In the genomic region with DNA sequence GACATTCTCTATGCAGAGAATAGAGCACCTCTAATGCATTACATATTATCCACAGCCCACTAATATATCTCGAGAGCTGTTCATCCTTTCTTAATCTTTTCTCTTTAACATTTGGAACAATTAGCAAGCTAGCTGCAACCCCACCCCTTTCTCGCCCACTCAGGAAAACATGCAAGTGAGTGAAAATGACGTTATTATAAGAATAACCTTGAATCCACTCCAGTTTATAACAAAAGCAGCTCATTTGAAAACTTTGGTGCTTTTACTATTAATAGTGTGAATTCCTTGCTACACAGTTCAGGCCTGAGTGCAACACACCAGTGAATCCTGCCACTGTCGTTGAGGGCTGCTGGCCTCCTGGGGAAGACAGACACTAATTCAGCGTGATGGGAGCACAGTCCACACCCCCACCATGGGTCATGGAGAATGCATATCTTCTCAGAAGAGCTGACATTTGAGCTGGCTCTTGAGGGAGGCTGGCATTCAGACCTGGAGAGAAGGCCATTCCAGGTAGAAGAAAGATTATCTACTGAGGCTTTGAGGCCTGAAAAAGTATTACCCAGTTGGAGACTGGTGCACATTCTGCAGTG, we compare ENCODE assay signal across 27 cellular contexts.
DNase-seq lines count a peak whose midpoint lies in the region; ATAC-seq, FAIRE-seq and TF ChIP-seq lines count a peak whose summit lies in the region.
"Had no signal": no experiment of that assay in that cellular context is flagged by ENCODE, and none has a peak within 500 bp of the region (broad histone marks: within the 10 kb centered on the region; RNA-seq: fewer than 3 reads in every experiment).

No MANE protein-coding gene starts in this region.

- no peaks in the 10 kb centered on the region for H3K27me3 Mint-ChIP-seq in chondrocyte (ENCODE audit: low read depth)
- peaks cover 3% of the 10 kb centered on the region for H3K27me3 Mint-ChIP-seq in neural progenitor cell (ENCODE audit: insufficient read depth, low read depth)
- H3K27me3 Mint-ChIP-seq: activated CD4-positive, alpha-beta memory T cell treated with anti-CD3 and anti-CD28 coated beads for 36 hours; activated naive CD8-positive, alpha-beta T cell treated with anti-CD3 and anti-CD28 coated beads for 36 hours; CD4-positive, alpha-beta memory T cell had no signal

- H3K9me2 ChIP-seq in SK-N-SH = no peaks in the 10 kb centered on the region

- H3K36me3 Mint-ChIP-seq in chondrocyte (ENCODE audit: low read depth) (no peaks in the 10 kb centered on the region), neural progenitor cell (no peaks in the 10 kb centered on the region)
- H3K36me3 Mint-ChIP-seq: activated CD4-positive, alpha-beta memory T cell treated with anti-CD3 and anti-CD28 coated beads for 36 hours; activated naive CD8-positive, alpha-beta T cell treated with anti-CD3 and anti-CD28 coated beads for 36 hours; CD4-positive, alpha-beta memory T cell; natural killer cell had no signal

- H3K27ac ChIP-seq in SK-N-SH (ENCODE audit: low read depth in 2 of 2, low read length in 1 of 2) (peak overlapping the region in 1 of 2 experiments; percentile 100; a peak in 3 of 4 replicates), neural progenitor cell (no peak overlapping the region), uterus (no peak overlapping the region)
- H3K27ac ChIP-seq: 22Rv1, ascending aorta, parathyroid adenoma, transverse colon had no signal

- H3K27me3 ChIP-seq in SK-N-SH (ENCODE audit: insufficient read depth) (no peaks in the 10 kb centered on the region), neural progenitor cell (no peaks in the 10 kb centered on the region), uterus (no peaks in the 10 kb centered on the region)
- H3K27me3 ChIP-seq: ascending aorta, transverse colon had no signal

- TF ChIP-seq RAD21 in SK-N-SH (IDR thresholded peaks at IDR 0.05; ENCODE audit: low read length) = no peak

- 87% methylated on average over 5 of the region's 5 CpGs for WGBS in SK-N-SH (ENCODE audit: low lambda C conversion rate)

- H3F3A ChIP-seq in SK-N-SH (replicated peaks; ENCODE audit: insufficient read depth) (peaks cover 30% of the 10 kb centered on the region), neural progenitor cell (ENCODE audit: low read depth) (peaks cover 5% of the 10 kb centered on the region)

- no peaks in the 10 kb centered on the region for H4K20me1 ChIP-seq in SK-N-SH (ENCODE audit: insufficient read depth)
- no peaks in the 10 kb centered on the region for H4K20me1 ChIP-seq in neural progenitor cell (ENCODE audit: low read depth)

- H3K4me2 ChIP-seq in SK-N-SH (peak overlapping the region; percentile 82), neural progenitor cell (no peak overlapping the region)
- H3K4me2 ChIP-seq: GM23338 had no signal

- H2AFZ ChIP-seq in SK-N-SH (ENCODE audit: low read depth) (peak overlapping the region; percentile 54), neural progenitor cell (replicated peaks) (no peak overlapping the region)
- H2AFZ ChIP-seq: GM23338, parathyroid adenoma had no signal

- TF ChIP-seq CTCF in SK-N-SH (IDR thresholded peaks at IDR 0.05) = no peak
- no peak for TF ChIP-seq CTCF in chondrocyte (IDR thresholded peaks at IDR 0.05)
- TF ChIP-seq CTCF in neural progenitor cell (IDR thresholded peaks at IDR 0.05) = no peak
- no peak for TF ChIP-seq CTCF in uterus (IDR thresholded peaks at IDR 0.05)

- ATAC-seq in SK-N-SH treated with all-trans-retinoic acid at 6 μM for 48 hours = no peak
- ATAC-seq in Right ventricle myocardium inferior = no peak
- no peak for ATAC-seq in HG02642 (IDR thresholded peaks at IDR 0.05; ENCODE audit: poor library complexity, unreplicated experiment)
- ATAC-seq: GM23338, left lobe of liver, natural killer cell, sciatic nerve had no signal

- H3K9ac ChIP-seq in SK-N-SH = peak overlapping the region; percentile 92; the same call in 1 of the 2 replicates
- H3K9ac ChIP-seq in neural progenitor cell = no peak overlapping the region
- H3K9ac ChIP-seq: parathyroid adenoma had no signal

- peak; percentile 50 for FAIRE-seq in urothelium cell line (lab: Jason Lieb, UNC)
- FAIRE-seq: frontal cortex had no signal

- CTCF ChIA-PET in SK-N-SH (lab: Yijun Ruan, JAX) = interaction anchor here (1.0 to 13.7 kb wide), 8 partner anchors 9 to 160 kb away, joined by 3 to 237 read pairs (median 4); no protein-coding TSS in a partner anchor

- H3K9me3 Mint-ChIP-seq in chondrocyte (ENCODE audit: low read depth) (no peaks in the 10 kb centered on the region), neural progenitor cell (peaks cover 3% of the 10 kb centered on the region)
- H3K9me3 Mint-ChIP-seq: activated CD4-positive, alpha-beta memory T cell treated with anti-CD3 and anti-CD28 coated beads for 36 hours; activated naive CD8-positive, alpha-beta T cell treated with anti-CD3 and anti-CD28 coated beads for 36 hours; GM23338; natural killer cell had no signal

- H3K4me3 ChIP-seq in SK-N-SH (ENCODE audit: low read depth in 2 of 2, low read length in 1 of 2) (no peak overlapping the region), neural progenitor cell (no peak overlapping the region), uterus (no peak overlapping the region)
- H3K4me3 ChIP-seq: ascending aorta, GM23338, transverse colon had no signal

- TF ChIP-seq POLR2A in uterus (IDR thresholded peaks at IDR 0.05) = no peak

- POLR2A ChIA-PET in SK-N-SH (lab: Yijun Ruan, JAX) = interaction anchor here (0.9 kb wide), 1 partner anchor 9 kb away, joined by 4 read pairs; no protein-coding TSS in a partner anchor

- no peaks in the 10 kb centered on the region for H3K36me3 ChIP-seq in SK-N-SH (replicated peaks in 1 of 2; ENCODE audit: control insufficient read depth in 1 of 2, insufficient read depth in 2 of 2, low read length in 1 of 2)
- H3K36me3 ChIP-seq in neural progenitor cell = no peaks in the 10 kb centered on the region
- no peaks in the 10 kb centered on the region for H3K36me3 ChIP-seq in uterus
- H3K36me3 ChIP-seq: ascending aorta, transverse colon had no signal

- H3K79me2 ChIP-seq in SK-N-SH (ENCODE audit: insufficient read depth) (no peaks in the 10 kb centered on the region), neural progenitor cell (ENCODE audit: low read depth) (no peaks in the 10 kb centered on the region)
- H3K79me2 ChIP-seq: parathyroid adenoma had no signal

- peaks cover 42% of the 10 kb centered on the region for H3K4me1 Mint-ChIP-seq in chondrocyte (ENCODE audit: low read depth)
- H3K4me1 Mint-ChIP-seq in neural progenitor cell = peaks cover 33% of the 10 kb centered on the region
- H3K4me1 Mint-ChIP-seq: natural killer cell had no signal

- H3K9me3 ChIP-seq in SK-N-SH = no peaks in the 10 kb centered on the region
- no peaks in the 10 kb centered on the region for H3K9me3 ChIP-seq in neural progenitor cell (ENCODE audit: low read depth)
- H3K9me3 ChIP-seq in uterus = no peaks in the 10 kb centered on the region
- H3K9me3 ChIP-seq: ascending aorta, transverse colon had no signal

- peaks cover 3 to 25% of the 10 kb centered on the region in 2 experiments; a peak in 3 of 4 replicates for H3K4me1 ChIP-seq in SK-N-SH (ENCODE audit: control insufficient read depth in 1 of 2, insufficient read depth in 2 of 2, low read depth in 1 of 2, low read length in 1 of 2)
- H3K4me1 ChIP-seq in neural progenitor cell = peaks cover 8% of the 10 kb centered on the region
- H3K4me1 ChIP-seq in uterus = no peaks in the 10 kb centered on the region
- H3K4me1 ChIP-seq: ascending aorta, parathyroid adenoma, transverse colon had no signal

- DNase-seq in SK-N-SH (no peak), chondrocyte (ENCODE audit: low spot score) (no peak), neural progenitor cell (ENCODE audit: low spot score) (no peak), urothelium cell line (ENCODE audit: low spot score) (no peak), Right ventricle myocardium inferior (ENCODE audit: missing footprints) (no peak), uterus (no peak)
- DNase-seq: activated CD4-positive, alpha-beta memory T cell treated with anti-CD3 and anti-CD28 coated beads for 36 hours; activated CD8-positive, alpha-beta memory T cell treated with anti-CD3 and anti-CD28 coated beads, Interleukin-2, amount 50 U/mL, for 48 hours; activated naive CD8-positive, alpha-beta T cell treated with anti-CD3 and anti-CD28 coated beads for 36 hours; AML-193; CD4-positive, alpha-beta memory T cell; cerebellar nuclear complex; DMS 273 treated with DMSO at 0.1 percent for 48 hours; midbrain; natural killer cell; NCI-H187; stimulated activated CD8-positive, alpha-beta memory T cell treated with anti-CD3 and anti-CD28 coated beads, Interleukin-4, amount 100 ng/mL, for 48 hours; transverse colon had no signal

- H3K4me3 Mint-ChIP-seq in chondrocyte (ENCODE audit: unreplicated experiment) = no peak overlapping the region
- no peak overlapping the region for H3K4me3 Mint-ChIP-seq in neural progenitor cell
- H3K4me3 Mint-ChIP-seq: activated CD4-positive, alpha-beta memory T cell treated with anti-CD3 and anti-CD28 coated beads for 36 hours; activated naive CD8-positive, alpha-beta T cell treated with anti-CD3 and anti-CD28 coated beads for 36 hours; CD4-positive, alpha-beta memory T cell; GM23338; natural killer cell had no signal

- H3K27ac Mint-ChIP-seq in chondrocyte (ENCODE audit: unreplicated experiment) (peak overlapping the region; percentile 43), neural progenitor cell (peak overlapping the region; percentile 1)
- H3K27ac Mint-ChIP-seq: activated CD4-positive, alpha-beta memory T cell treated with anti-CD3 and anti-CD28 coated beads for 36 hours; activated naive CD8-positive, alpha-beta T cell treated with anti-CD3 and anti-CD28 coated beads for 36 hours; CD4-positive, alpha-beta memory T cell; GM23338; natural killer cell had no signal

- no peak for TF ChIP-seq EP300 in SK-N-SH (IDR thresholded peaks at IDR 0.05; ENCODE audit: borderline replicate concordance in 1 of 2, low read depth in 1 of 2, low read length in 1 of 2)

- intact Hi-C loops in Right ventricle myocardium inferior (cut with DNase I) (no loop called here), uterus (cut with DNase I; ENCODE audit: low total_unique reads) (no loop called here)

TF ChIP-seq in SK-N-SH treated with all-trans-retinoic acid at 6 μM for 48 hours, 23 proteins besides CTCF, POLR2A, EP300 and RAD21 (continues in another document):
- TF ChIP-seq, protein P1, sequence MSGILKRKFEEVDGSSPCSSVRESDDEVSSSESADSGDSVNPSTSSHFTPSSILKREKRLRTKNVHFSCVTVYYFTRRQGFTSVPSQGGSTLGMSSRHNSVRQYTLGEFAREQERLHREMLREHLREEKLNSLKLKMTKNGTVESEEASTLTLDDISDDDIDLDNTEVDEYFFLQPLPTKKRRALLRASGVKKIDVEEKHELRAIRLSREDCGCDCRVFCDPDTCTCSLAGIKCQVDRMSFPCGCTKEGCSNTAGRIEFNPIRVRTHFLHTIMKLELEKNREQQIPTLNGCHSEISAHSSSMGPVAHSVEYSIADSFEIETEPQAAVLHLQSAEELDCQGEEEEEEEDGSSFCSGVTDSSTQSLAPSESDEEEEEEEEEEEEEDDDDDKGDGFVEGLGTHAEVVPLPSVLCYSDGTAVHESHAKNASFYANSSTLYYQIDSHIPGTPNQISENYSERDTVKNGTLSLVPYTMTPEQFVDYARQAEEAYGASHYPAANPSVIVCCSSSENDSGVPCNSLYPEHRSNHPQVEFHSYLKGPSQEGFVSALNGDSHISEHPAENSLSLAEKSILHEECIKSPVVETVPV (CRISPR knock-in tag; IDR thresholded peaks at IDR 0.05) = no peak
- TF ChIP-seq PPARA (CRISPR knock-in tag; IDR thresholded peaks at IDR 0.05; ENCODE audit: borderline replicate concordance) = no peak
- no peak for TF ChIP-seq ZFP30 (CRISPR knock-in tag; IDR thresholded peaks at IDR 0.05)
